Comparison of ENCODE assay signal across 11 cellular contexts in the genomic region with DNA sequence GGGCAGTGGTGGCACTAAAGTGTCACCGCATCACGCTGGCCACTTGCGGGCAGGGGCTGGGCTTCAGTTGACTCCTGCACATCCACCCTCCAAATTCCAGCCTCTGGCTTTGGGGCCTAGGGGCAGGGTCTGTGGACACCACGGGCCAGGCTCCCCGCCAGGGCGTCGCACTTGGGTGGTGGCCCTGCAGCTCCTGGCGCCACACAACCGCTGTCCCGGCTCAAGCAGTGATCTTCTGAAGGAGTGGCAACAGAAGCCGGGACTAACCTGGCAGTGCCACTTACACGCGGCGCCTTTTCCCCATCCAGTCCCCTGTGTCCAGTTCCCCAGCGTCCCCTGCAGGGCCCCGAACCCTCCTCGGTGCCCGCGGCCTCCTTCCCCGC.
DNase-seq lines count a peak whose midpoint lies in the region; ATAC-seq and TF ChIP-seq lines count a peak whose summit lies in the region.
"Had no signal": no experiment of that assay in that cellular context is flagged by ENCODE, and none has a peak within 500 bp of the region (broad histone marks: within the 10 kb centered on the region; RNA-seq: fewer than 3 reads in every experiment).

No MANE protein-coding gene starts in this region.

- no peak for ATAC-seq in activated T-helper 17 cell treated with anti-CD3 and anti-CD28 coated beads, Interleukin-2, amount 50 U/mL, for 72 hours (replicated peaks)

- intact Hi-C loops in adrenal gland (cut with DNase I): no loop called here

- H3K36me3 ChIP-seq in GM23248 (ENCODE audit: low read depth) (no peaks in the 10 kb centered on the region), iPS-18a (ENCODE audit: control insufficient read depth, low read depth, low read length) (no peaks in the 10 kb centered on the region), skeletal muscle tissue (ENCODE audit: control insufficient read depth in 3 of 3, insufficient read depth in 3 of 3, low read length in 3 of 3) (no peaks in the 10 kb centered on the region), adrenal gland (replicated peaks in 1 of 2) (no peaks in the 10 kb centered on the region)
- H3K36me3 ChIP-seq: neutrophil had no signal

- H3K4me2 ChIP-seq in GM23248 (ENCODE audit: unreplicated experiment): no peak overlapping the region
- H3K4me2 ChIP-seq: KMS-11 had no signal

- no peaks in the 10 kb centered on the region for H3K9me3 Mint-ChIP-seq in activated T-helper 17 cell treated with anti-CD3 and anti-CD28 coated beads, Interleukin-2, amount 50 U/mL, for 72 hours

- TF ChIP-seq CTCF in GM13977 (IDR thresholded peaks at IDR 0.05; ENCODE audit: extremely low read depth, insufficient read depth, missing control alignments): no peak
- no peak for TF ChIP-seq CTCF in adrenal gland (IDR thresholded peaks at IDR 0.05)

- peaks cover 22% of the 10 kb centered on the region; the same call in 1 of the 2 replicates for H3K27me3 ChIP-seq in GM23248 (replicated peaks; ENCODE audit: insufficient read depth)
- H3K27me3 ChIP-seq in iPS-18a (ENCODE audit: control insufficient read depth, insufficient read depth, low read length): peaks cover 8% of the 10 kb centered on the region
- H3K27me3 ChIP-seq in skeletal muscle tissue (ENCODE audit: control insufficient read depth in 3 of 3, insufficient read depth in 3 of 3, low read length in 3 of 3): peaks cover 9 to 25% (median 24%) of the 10 kb centered on the region in 3 donors
- no peaks in the 10 kb centered on the region for H3K27me3 ChIP-seq in adrenal gland

- H3F3A ChIP-seq in GM23248 (ENCODE audit: insufficient read depth): no peaks in the 10 kb centered on the region

- H3K9me3 ChIP-seq in GM23248 (ENCODE audit: low read depth) (no peaks in the 10 kb centered on the region), iPS-18a (ENCODE audit: control insufficient read depth, low read depth, low read length) (no peaks in the 10 kb centered on the region), skeletal muscle tissue (ENCODE audit: control insufficient read depth in 3 of 3, low read length in 3 of 3) (no peaks in the 10 kb centered on the region), adrenal gland (replicated peaks in 1 of 3) (no peaks in the 10 kb centered on the region)
- H3K9me3 ChIP-seq: neutrophil had no signal

- H3K4me3 ChIP-seq in GM23248: peak overlapping the region; percentile 52; the same call in 1 of the 2 replicates
- H3K4me3 ChIP-seq in iPS-18a (ENCODE audit: low read length): peak overlapping the region; percentile 68
- H3K4me3 ChIP-seq in skeletal muscle tissue (ENCODE audit: low read length in 3 of 3): peak overlapping the region; percentile 48 to 54 (median 52)
- H3K4me3 ChIP-seq in adrenal gland: peak overlapping the region in 2 of 4 donors; percentile 27 to 67

- H3K4me1 ChIP-seq in GM23248 (ENCODE audit: insufficient read depth): no peaks in the 10 kb centered on the region
- peaks cover 6% of the 10 kb centered on the region for H3K4me1 ChIP-seq in iPS-18a (ENCODE audit: control insufficient read depth, low read depth, low read length)
- H3K4me1 ChIP-seq in skeletal muscle tissue (ENCODE audit: control insufficient read depth in 3 of 3, insufficient read depth in 3 of 3, low read length in 3 of 3): peaks cover 0 to 4% (median 3%) of the 10 kb centered on the region in 3 donors
- peaks cover 0 to 5% of the 10 kb centered on the region in 2 donors for H3K4me1 ChIP-seq in adrenal gland (replicated peaks in 1 of 2)

- H3K4me3 Mint-ChIP-seq in activated T-helper 17 cell treated with anti-CD3 and anti-CD28 coated beads, Interleukin-2, amount 50 U/mL, for 72 hours: peak overlapping the region; percentile 64

- no peak for TF ChIP-seq POLR2A in adrenal gland (IDR thresholded peaks at IDR 0.05)

- H3K27ac ChIP-seq in GM23248 (no peak overlapping the region), iPS-18a (ENCODE audit: low read length) (no peak overlapping the region), skeletal muscle tissue (ENCODE audit: low read depth, low read length) (no peak overlapping the region), adrenal gland (peak overlapping the region in 1 of 5 donors; percentile 6)
- H3K27ac ChIP-seq: KMS-11, neutrophil had no signal

- DNase-seq in GM23248 (no peak), GM13977 (ENCODE audit: low spot score) (no peak), T-helper 9 cell (no peak), adrenal gland (no peak)
- DNase-seq in activated effector memory CD4-positive, alpha-beta T cell treated with Interleukin-2 at 50 U/mL for 16 hours: no peak
- DNase-seq: activated naive CD4-positive, alpha-beta T cell treated with anti-CD3 and anti-CD28 coated beads, Interleukin-2, amount 50 U/mL, for 16 hours had no signal

- H3K27me3 Mint-ChIP-seq in activated T-helper 17 cell treated with anti-CD3 and anti-CD28 coated beads, Interleukin-2, amount 50 U/mL, for 72 hours: no peaks in the 10 kb centered on the region

- H3K9ac ChIP-seq in GM23248: no peak overlapping the region
- H3K9ac ChIP-seq in iPS-18a (ENCODE audit: low read length): no peak overlapping the region
- no peak overlapping the region for H3K9ac ChIP-seq in skeletal muscle tissue (ENCODE audit: low read depth in 1 of 3, low read length in 3 of 3)
- H3K9ac ChIP-seq: KMS-11 had no signal

- in situ Hi-C loops in GM23248 (cut with MboI): no loop called here
- in situ Hi-C loops in GM13977 (cut with MboI; ENCODE audit: low pct_unique_long_range_greater_than_20kb, low sequenced_read_pairs, unreplicated experiment): no loop called here

- H3K27ac Mint-ChIP-seq in activated T-helper 17 cell treated with anti-CD3 and anti-CD28 coated beads, Interleukin-2, amount 50 U/mL, for 72 hours: no peak overlapping the region

- no peaks in the 10 kb centered on the region for H3K79me2 ChIP-seq in GM23248 (ENCODE audit: insufficient read depth)

- peaks cover 14% of the 10 kb centered on the region for H3K4me1 Mint-ChIP-seq in activated T-helper 17 cell treated with anti-CD3 and anti-CD28 coated beads, Interleukin-2, amount 50 U/mL, for 72 hours

- H3K9me2 ChIP-seq in GM23248 (ENCODE audit: insufficient read depth): no peaks in the 10 kb centered on the region

- H2AFZ ChIP-seq in GM23248: peak overlapping the region; percentile 66; the same call in 1 of the 2 replicates

- WGBS in GM23248 (ENCODE audit: low coverage in 1 of 2, low lambda C conversion rate in 2 of 2, missing lambda C conversion rate in 2 of 2), 2 experiments: 38 to 39% methylated on average over 15 to 20 of the region's 20 CpGs
- 34 to 77% (median 44%) methylated on average over 5 to 20 of the region's 20 CpGs for WGBS in adrenal gland, 4 donors

- H3K36me3 Mint-ChIP-seq in activated T-helper 17 cell treated with anti-CD3 and anti-CD28 coated beads, Interleukin-2, amount 50 U/mL, for 72 hours (ENCODE audit: low read depth): no peaks in the 10 kb centered on the region

- H4K20me1 ChIP-seq in GM23248 (ENCODE audit: insufficient read depth): no peaks in the 10 kb centered on the region
